32 cellular contexts compared by ENCODE assay signal in genomic region chr6:134186355-134186754, GRCh38.
"Had no signal": no experiment of that assay in that cellular context is flagged by ENCODE, and none has a peak within 500 bp of the region (broad histone marks: within the 10 kb centered on the region; RNA-seq: fewer than 3 reads in every experiment).

No MANE protein-coding gene starts in this region.

- H3K9me3 ChIP-seq: ascending aorta, breast epithelium, colonic mucosa had no signal

- H3K4me3 ChIP-seq: ascending aorta, breast epithelium, cardiac muscle cell, colonic mucosa had no signal

- DNase-seq: activated CD4-positive, alpha-beta memory T cell treated with anti-CD3 and anti-CD28 coated beads, Interleukin-2, amount 10 ng/mL, durations not matched to agents 7 days and 5 days; activated CD4-positive, alpha-beta T cell treated with anti-CD3 and anti-CD28 coated beads for 1 hour; activated CD4-positive, alpha-beta T cell treated with anti-CD3 and anti-CD28 coated beads for 4 hours; activated CD4-positive, alpha-beta T cell treated with anti-CD3 and anti-CD28 coated beads, Interleukin-2, amount 10 ng/mL, durations not matched to agents 7 days and 5 days; activated CD4-positive, alpha-beta T cell treated with anti-CD3 and anti-CD28 coated beads, Interleukin-2, amount 50 U/mL, for 4 hours; activated CD8-positive, alpha-beta memory T cell treated with anti-CD3 and anti-CD28 coated beads, Interleukin-2, amount 50 U/mL, for 48 hours; activated gamma-delta T cell; activated naive CD4-positive, alpha-beta T cell; activated naive CD4-positive, alpha-beta T cell treated with anti-CD3 and anti-CD28 coated beads, Interleukin-2, amount 10 ng/mL, durations not matched to agents 7 days and 5 days; activated naive CD8-positive, alpha-beta T cell treated with anti-CD3 and anti-CD28 coated beads, Interleukin-2, amount 10 ng/mL, durations not matched to agents 7 days and 5 days; activated T-cell treated with anti-CD3 and anti-CD28 coated beads for 4 hours; activated T-cell treated with anti-CD3 and anti-CD28 coated beads, Interleukin-2, amount 50 U/mL, for 24 hours; activated T-cell treated with anti-CD3 and anti-CD28 coated beads, Interleukin-2, amount 50 U/mL, for 72 hours; central memory CD4-positive, alpha-beta T cell; cerebellar nuclear complex; colonic mucosa; effector CD8-positive, alpha-beta T cell; foreskin fibroblast; head of caudate nucleus; T-helper 2 cell had no signal

- FAIRE-seq: endometrium, endothelial cell of umbilical vein, frontal cortex, TTC549 had no signal

- ATAC-seq: activated naive CD4-positive, alpha-beta T cell treated with anti-CD3 and anti-CD28 coated beads, Interleukin-2, amount 50 U/mL, for 72 hours; activated T-cell treated with anti-CD3 and anti-CD28 coated beads, Interleukin-2, amount 50 U/mL, for 72 hours; WTC11 had no signal

- H3K4me1 ChIP-seq: ascending aorta, breast epithelium, colonic mucosa had no signal

- H3K27me3 Mint-ChIP-seq: activated CD4-positive, alpha-beta memory T cell treated with anti-CD3 and anti-CD28 coated beads, Interleukin-2, amount 10 ng/mL, durations not matched to agents 7 days and 5 days; activated CD4-positive, alpha-beta T cell treated with anti-CD3 and anti-CD28 coated beads, Interleukin-2, amount 10 ng/mL, durations not matched to agents 7 days and 5 days; activated naive CD4-positive, alpha-beta T cell treated with anti-CD3 and anti-CD28 coated beads, Interleukin-2, amount 10 ng/mL, durations not matched to agents 7 days and 5 days; activated naive CD8-positive, alpha-beta T cell treated with anti-CD3 and anti-CD28 coated beads, Interleukin-2, amount 10 ng/mL, durations not matched to agents 7 days and 5 days; activated T-cell treated with anti-CD3 and anti-CD28 coated beads, Interleukin-2, amount 50 U/mL, for 24 hours had no signal

- H3K27ac ChIP-seq: ascending aorta, breast epithelium, cardiac muscle cell, colonic mucosa, epithelial cell of prostate, VCaP had no signal

- H3K27me3 ChIP-seq: ascending aorta, breast epithelium, cardiac muscle cell, colonic mucosa had no signal

- H3K27ac Mint-ChIP-seq: activated CD4-positive, alpha-beta memory T cell treated with anti-CD3 and anti-CD28 coated beads, Interleukin-2, amount 10 ng/mL, durations not matched to agents 7 days and 5 days; activated CD4-positive, alpha-beta T cell treated with anti-CD3 and anti-CD28 coated beads, Interleukin-2, amount 10 ng/mL, durations not matched to agents 7 days and 5 days; activated naive CD4-positive, alpha-beta T cell treated with anti-CD3 and anti-CD28 coated beads, Interleukin-2, amount 10 ng/mL, durations not matched to agents 7 days and 5 days; activated naive CD4-positive, alpha-beta T cell treated with anti-CD3 and anti-CD28 coated beads, Interleukin-2, amount 50 U/mL, for 72 hours; activated naive CD8-positive, alpha-beta T cell treated with anti-CD3 and anti-CD28 coated beads, Interleukin-2, amount 10 ng/mL, durations not matched to agents 7 days and 5 days; activated T-cell treated with anti-CD3 and anti-CD28 coated beads, Interleukin-2, amount 50 U/mL, for 24 hours; activated T-cell treated with anti-CD3 and anti-CD28 coated beads, Interleukin-2, amount 50 U/mL, for 72 hours; brain; WTC11 had no signal

- H3K9me3 Mint-ChIP-seq: activated CD4-positive, alpha-beta memory T cell treated with anti-CD3 and anti-CD28 coated beads, Interleukin-2, amount 10 ng/mL, durations not matched to agents 7 days and 5 days; activated CD4-positive, alpha-beta T cell treated with anti-CD3 and anti-CD28 coated beads, Interleukin-2, amount 10 ng/mL, durations not matched to agents 7 days and 5 days; activated naive CD4-positive, alpha-beta T cell treated with anti-CD3 and anti-CD28 coated beads, Interleukin-2, amount 10 ng/mL, durations not matched to agents 7 days and 5 days; activated T-cell treated with anti-CD3 and anti-CD28 coated beads, Interleukin-2, amount 50 U/mL, for 24 hours; activated T-cell treated with anti-CD3 and anti-CD28 coated beads, Interleukin-2, amount 50 U/mL, for 72 hours; brain; WTC11 had no signal

- H3K36me3 Mint-ChIP-seq: activated naive CD4-positive, alpha-beta T cell treated with anti-CD3 and anti-CD28 coated beads, Interleukin-2, amount 10 ng/mL, durations not matched to agents 7 days and 5 days; activated naive CD4-positive, alpha-beta T cell treated with anti-CD3 and anti-CD28 coated beads, Interleukin-2, amount 50 U/mL, for 72 hours; brain; WTC11 had no signal

- H3K4me3 Mint-ChIP-seq: activated CD4-positive, alpha-beta memory T cell treated with anti-CD3 and anti-CD28 coated beads, Interleukin-2, amount 10 ng/mL, durations not matched to agents 7 days and 5 days; activated CD4-positive, alpha-beta T cell treated with anti-CD3 and anti-CD28 coated beads, Interleukin-2, amount 10 ng/mL, durations not matched to agents 7 days and 5 days; activated naive CD4-positive, alpha-beta T cell treated with anti-CD3 and anti-CD28 coated beads, Interleukin-2, amount 10 ng/mL, durations not matched to agents 7 days and 5 days; activated naive CD8-positive, alpha-beta T cell treated with anti-CD3 and anti-CD28 coated beads, Interleukin-2, amount 10 ng/mL, durations not matched to agents 7 days and 5 days; activated T-cell treated with anti-CD3 and anti-CD28 coated beads, Interleukin-2, amount 50 U/mL, for 24 hours; activated T-cell treated with anti-CD3 and anti-CD28 coated beads, Interleukin-2, amount 50 U/mL, for 72 hours; brain; WTC11 had no signal

- H3K36me3 ChIP-seq: ascending aorta, breast epithelium, cardiac muscle cell, colonic mucosa had no signal
